Comparison of ENCODE assay signal across 1 cellular context in genomic region chr20:62640870-62641748, GRCh38.
TF ChIP-seq lines count a peak whose summit lies in the region.

No MANE protein-coding gene starts in this region.

TF ChIP-seq in HCT116, 20 proteins besides CTCF, POLR2A, EP300 and RAD21 (continued from another document):
- no peak for TF ChIP-seq REST (IDR thresholded peaks at IDR 0.05; ENCODE audit: low read depth)
- TF ChIP-seq MAX (IDR thresholded peaks at IDR 0.05): no peak
- TF ChIP-seq EZH2 (IDR thresholded peaks at IDR 0.05): no peak
- TF ChIP-seq SRF (IDR thresholded peaks at IDR 0.05; ENCODE audit: low read depth): no peak
- no peak for TF ChIP-seq TCF7L2 (IDR thresholded peaks at IDR 0.05; ENCODE audit: borderline replicate concordance, extremely low read depth, insufficient read depth, insufficient read length)
- no peak for TF ChIP-seq YY1 (IDR thresholded peaks at IDR 0.05; ENCODE audit: extremely low read depth, insufficient replicate concordance, low read depth, low read length)
- TF ChIP-seq FOSL1 (IDR thresholded peaks at IDR 0.05; ENCODE audit: low read depth): no peak
- no peak for TF ChIP-seq ATF3 (IDR thresholded peaks at IDR 0.05)
- TF ChIP-seq ELF1 (IDR thresholded peaks at IDR 0.05; ENCODE audit: borderline replicate concordance, low read depth): no peak
TF ChIP-seq in HCT116: peak in this region for 0.
